13 cellular contexts compared by ENCODE assay signal in the genomic region with DNA sequence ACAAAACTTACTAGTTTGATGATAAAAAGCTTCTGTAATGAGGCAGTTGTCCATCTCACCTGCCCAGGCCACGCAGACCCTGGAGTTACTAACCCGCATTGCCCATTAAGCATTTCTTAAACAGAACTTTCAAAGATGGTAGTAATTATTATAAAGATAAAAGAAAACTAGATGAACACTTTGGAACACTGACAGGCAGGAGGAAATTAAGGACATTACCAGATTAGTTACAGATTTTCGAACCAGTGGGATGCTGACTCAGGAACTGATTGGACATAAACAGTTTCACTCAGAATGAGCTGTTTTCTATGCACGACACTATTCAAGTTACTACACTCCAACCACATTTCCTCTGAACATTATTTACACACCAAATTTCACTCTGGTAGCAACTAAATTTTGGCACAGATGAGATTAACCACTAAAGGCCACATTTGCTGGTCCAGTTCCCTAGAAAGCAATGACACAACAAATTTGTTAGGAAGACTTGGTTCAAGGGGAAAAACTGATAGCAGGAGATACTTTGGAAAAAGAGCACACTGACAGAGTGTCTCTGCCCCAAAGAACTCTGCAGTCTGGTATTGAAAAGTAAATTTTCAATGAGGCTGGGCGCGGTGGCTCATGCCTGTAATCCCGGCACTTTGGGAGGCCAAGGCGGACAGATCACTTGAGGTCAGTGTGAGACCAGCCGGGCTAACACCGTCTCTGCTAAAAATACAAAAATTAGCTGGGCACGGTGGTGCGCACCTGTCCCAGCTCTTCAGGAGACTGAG. TPM values are rescaled to one million over a fixed set of nuclear protein-coding genes. Genes with fewer than 3 reads are reported as not detected.
DNase-seq lines count a peak whose midpoint lies in the region; ATAC-seq, FAIRE-seq and TF ChIP-seq lines count a peak whose summit lies in the region.
"Had no signal": no experiment of that assay in that cellular context is flagged by ENCODE, and none has a peak within 500 bp of the region (broad histone marks: within the 10 kb centered on the region; RNA-seq: fewer than 3 reads in every experiment).

No MANE protein-coding gene starts in this region.

- no peaks in the 10 kb centered on the region for H3K27me3 Mint-ChIP-seq in WTC11 (ENCODE audit: low read depth)

- POLR2A ChIA-PET in A549 (lab: Yijun Ruan, JAX) = interaction anchor here (0.7 to 1.3 kb wide), 4 partner anchors 8 to 40 kb away, joined by 3 to 4 read pairs (median 3); partner anchors contain the start of gene RBM39
- POLR2A ChIA-PET in WTC11 (lab: Charles Lee) = interaction anchor here (0.6 to 1.8 kb wide), 5 partner anchors 18 to 252 kb away, joined by 3 to 5 read pairs (median 3); partner anchors contain the start of genes CPNE1, RBM12, RBM39 and SCAND1

- 90% methylated on average over 12 of the region's 12 CpGs for WGBS in A549 (ENCODE audit: missing lambda C conversion rate)

- CTCF ChIA-PET in A549 (lab: Yijun Ruan, JAX) (interaction anchor here (0.6 to 2.1 kb wide), 4 partner anchors 8 to 181 kb away, joined by 3 to 8 read pairs (median 4); partner anchors contain the start of gene RBM39), WTC11 (lab: Charles Lee) (interaction anchor here (0.8 kb wide), 1 partner anchor 252 kb away, joined by 4 read pairs; the partner anchor contains the start of gene SCAND1)

- TF ChIP-seq EP300 in A549 (IDR thresholded peaks at IDR 0.05) = no peak

- H3K9me3 ChIP-seq in A549 = no peaks in the 10 kb centered on the region

- peaks cover 28% of the 10 kb centered on the region for H3K4me1 ChIP-seq in A549

- H3K4me1 Mint-ChIP-seq in WTC11 = peaks cover 19% of the 10 kb centered on the region

- peaks cover 37% of the 10 kb centered on the region for H3K36me3 Mint-ChIP-seq in WTC11

- peak overlapping the region; percentile 68; the same call in 1 of the 2 replicates for H3K27ac Mint-ChIP-seq in WTC11

- TF ChIP-seq POLR2A in A549 (IDR thresholded peaks at IDR 0.05; ENCODE audit: low read length) = no peak

- TF ChIP-seq RAD21 in A549 (conservative IDR thresholded peaks at IDR 0.05 in 1 of 2, IDR thresholded peaks at IDR 0.05 in 1 of 2) = no peak

- H3K27ac ChIP-seq in A549 = no peak overlapping the region

- H3K4me3 ChIP-seq in A549 = no peak overlapping the region

- no peak overlapping the region for H3K4me2 ChIP-seq in A549

- H3K4me3 Mint-ChIP-seq in WTC11 = no peak overlapping the region

- no peak for FAIRE-seq in A549 (lab: Jason Lieb, UNC)
- FAIRE-seq: bronchial epithelial cell, TTC549, urothelium cell line had no signal

- TF ChIP-seq CTCF in A549 (IDR thresholded peaks at IDR 0.05) = no peak
- TF ChIP-seq CTCF in WTC11 (IDR thresholded peaks at IDR 0.05) = no peak

- H3K9me3 Mint-ChIP-seq in WTC11 = no peaks in the 10 kb centered on the region

- ATAC-seq in A549 (no peak), WTC11 (no peak), HG03175 (IDR thresholded peaks at IDR 0.05; ENCODE audit: unreplicated experiment) (no peak), HG02642 (IDR thresholded peaks at IDR 0.05; ENCODE audit: poor library complexity, unreplicated experiment) (no peak)

- DNase-seq in A549 (ENCODE audit: low read depth in 1 of 2, low spot score in 1 of 2) (no peak), GM04504 (ENCODE audit: low read depth) (peak; percentile 69), WTC11 (ENCODE audit: low spot score) (no peak), glomerular visceral epithelial cell (ENCODE audit: extremely low spot score) (peak; percentile 28), DMS114 treated with DMSO at 0.1 percent for 48 hours (lab: John Stamatoyannopoulos, UW; ENCODE audit: unreplicated experiment) (no peak), NCI-H2029 (lab: John Stamatoyannopoulos, UW) (no peak)
- DNase-seq: DMS153, NCI-H187 treated with DMSO at 0.1 percent for 48 hours had no signal

TF ChIP-seq in A549, 52 proteins besides CTCF, POLR2A, EP300 and RAD21:
- TF ChIP-seq POLR2AphosphoS2 (conservative IDR thresholded peaks at IDR 0.05; ENCODE audit: low read length) (peak; percentile 91), HEYL (CRISPR knock-in tag; IDR thresholded peaks at IDR 0.05) (no peak), HOXA7 (CRISPR knock-in tag; IDR thresholded peaks at IDR 0.05) (no peak), RARB (CRISPR knock-in tag; IDR thresholded peaks at IDR 0.05) (no peak), SREBF2 (IDR thresholded peaks at IDR 0.05) (no peak), MAFK (IDR thresholded peaks at IDR 0.05; ENCODE audit: partially characterized antibody) (peak; percentile 42), FOSB (CRISPR knock-in tag; IDR thresholded peaks at IDR 0.05) (no peak), KDM1A (IDR thresholded peaks at IDR 0.05; ENCODE audit: low read depth) (no peak)

TF ChIP-seq in WTC11, 78 proteins besides CTCF, POLR2A, EP300 and RAD21 (continues in another document):
- no peak for TF ChIP-seq AFF4 (CRISPR knock-in tag; IDR thresholded peaks at IDR 0.05; ENCODE audit: borderline replicate concordance)
- peak; percentile 13; the same call in 1 of the 2 replicates for TF ChIP-seq PRRX2 (CRISPR knock-in tag; IDR thresholded peaks at IDR 0.05)
- TF ChIP-seq, protein P1, sequence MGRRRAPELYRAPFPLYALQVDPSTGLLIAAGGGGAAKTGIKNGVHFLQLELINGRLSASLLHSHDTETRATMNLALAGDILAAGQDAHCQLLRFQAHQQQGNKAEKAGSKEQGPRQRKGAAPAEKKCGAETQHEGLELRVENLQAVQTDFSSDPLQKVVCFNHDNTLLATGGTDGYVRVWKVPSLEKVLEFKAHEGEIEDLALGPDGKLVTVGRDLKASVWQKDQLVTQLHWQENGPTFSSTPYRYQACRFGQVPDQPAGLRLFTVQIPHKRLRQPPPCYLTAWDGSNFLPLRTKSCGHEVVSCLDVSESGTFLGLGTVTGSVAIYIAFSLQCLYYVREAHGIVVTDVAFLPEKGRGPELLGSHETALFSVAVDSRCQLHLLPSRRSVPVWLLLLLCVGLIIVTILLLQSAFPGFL (CRISPR knock-in tag; IDR thresholded peaks at IDR 0.05; ENCODE audit: borderline replicate concordance) = 0 out of 2 replicates have a peak, but pooled peaks have one; percentile 26

RNA-seq across cellular contexts. Expression of gene ROMO1, which starts 3.0 kb away (rescaled TPM):
- polyA plus RNA-seq in A549 (2011; rRNA removed) (201 and 204 TPM in 2 replicates), A549 (2017; fragmentation: RNase III; extraction: RNeasy Plus Mini Kit Qiagen cat#74134 plus additional on column Dnase treatment) (365 to 430 TPM (median 425 TPM) in 3 replicates)
- polyA plus RNA-seq in A549 (2012; cell fraction: cytosol; rRNA removed) = 974 and 1,231 TPM in 2 replicates
- polyA plus RNA-seq in A549 (2012; cell fraction: nucleus; rRNA removed) = 655 and 1,009 TPM in 2 replicates
- polyA minus RNA-seq in A549 (2011; rRNA and poly(A)+ RNA removed) = 20.8 and 23.3 TPM in 2 replicates
- total RNA-seq in WTC11 (2021) = 213 to 249 TPM (median 245 TPM) in 3 replicates

RNA-seq across cellular contexts. Expression of gene NFS1, which starts 3.1 kb away (rescaled TPM):
- polyA plus RNA-seq in A549 (2011; rRNA removed) (50.5 and 72.0 TPM in 2 replicates), A549 (2017; fragmentation: RNase III; extraction: RNeasy Plus Mini Kit Qiagen cat#74134 plus additional on column Dnase treatment) (39.2 to 44.0 TPM (median 39.5 TPM) in 3 replicates)
- polyA plus RNA-seq in A549 (2012; cell fraction: cytosol; rRNA removed) = 69.8 and 103 TPM in 2 replicates
- polyA plus RNA-seq in A549 (2012; cell fraction: nucleus; rRNA removed) = 47.8 and 55.9 TPM in 2 replicates
- 29.8 and 35.3 TPM in 2 replicates for polyA minus RNA-seq in A549 (2011; rRNA and poly(A)+ RNA removed)
- total RNA-seq in WTC11 (2021) = 36.1 to 39.8 TPM (median 36.8 TPM) in 3 replicates

RNA-seq across cellular contexts. Expression of gene CPNE1, which starts 37.5 kb away (rescaled TPM):
- 180 and 199 TPM in 2 replicates for polyA plus RNA-seq in A549 (2011; rRNA removed)
- polyA plus RNA-seq in A549 (2012; cell fraction: cytosol; rRNA removed) = 293 and 348 TPM in 2 replicates
- 558 and 578 TPM in 2 replicates for polyA plus RNA-seq in A549 (2012; cell fraction: nucleus; rRNA removed)
- polyA plus RNA-seq in A549 (2017; fragmentation: RNase III; extraction: RNeasy Plus Mini Kit Qiagen cat#74134 plus additional on column Dnase treatment) = 210 to 244 TPM (median 239 TPM) in 3 replicates
- polyA minus RNA-seq in A549 (2011; rRNA and poly(A)+ RNA removed) = 200 and 245 TPM in 2 replicates
- total RNA-seq in WTC11 (2021) = 287 to 312 TPM (median 299 TPM) in 3 replicates

RNA-seq across cellular contexts. Expression of gene RBM12, which starts 37.5 kb away (rescaled TPM):
- polyA plus RNA-seq in A549 (2011; rRNA removed) = 92.9 and 119 TPM in 2 replicates
- 41.1 and 47.6 TPM in 2 replicates for polyA plus RNA-seq in A549 (2012; cell fraction: cytosol; rRNA removed)
- 84.2 and 93.7 TPM in 2 replicates for polyA plus RNA-seq in A549 (2012; cell fraction: nucleus; rRNA removed)
- polyA plus RNA-seq in A549 (2017; fragmentation: RNase III; extraction: RNeasy Plus Mini Kit Qiagen cat#74134 plus additional on column Dnase treatment) = 49.0 to 50.9 TPM (median 49.9 TPM) in 3 replicates
- polyA minus RNA-seq in A549 (2011; rRNA and poly(A)+ RNA removed) = 174 and 209 TPM in 2 replicates
- 125 to 163 TPM (median 160 TPM) in 3 replicates for total RNA-seq in WTC11 (2021)

RNA-seq across cellular contexts. Expression of gene RBM39, which starts 39.8 kb away (rescaled TPM):
- polyA plus RNA-seq in A549 (2011; rRNA removed) (127 and 264 TPM in 2 replicates), A549 (2017; fragmentation: RNase III; extraction: RNeasy Plus Mini Kit Qiagen cat#74134 plus additional on column Dnase treatment) (199 to 212 TPM (median 201 TPM) in 3 replicates)
- polyA plus RNA-seq in A549 (2012; cell fraction: cytosol; rRNA removed) = 38.9 and 39.1 TPM in 2 replicates
- 84.4 and 148 TPM in 2 replicates for polyA plus RNA-seq in A549 (2012; cell fraction: nucleus; rRNA removed)
- 104 and 116 TPM in 2 replicates for polyA minus RNA-seq in A549 (2011; rRNA and poly(A)+ RNA removed)
- total RNA-seq in WTC11 (2021) = 221 to 231 TPM (median 223 TPM) in 3 replicates

Comparison
In these comparisons a context has a peak if more than half of its experiments do, and no peak if none do; other contexts are left out.
1. DNase-seq: peak in GM04504 (single experiment) and glomerular visceral epithelial cell (single experiment); none in A549 (0 of 2), WTC11 (single experiment), DMS114 treated with DMSO at 0.1 percent for 48 hours (single experiment) and NCI-H2029 (single experiment).